Comparison of ENCODE assay signal across 5 cellular contexts in the genomic region with DNA sequence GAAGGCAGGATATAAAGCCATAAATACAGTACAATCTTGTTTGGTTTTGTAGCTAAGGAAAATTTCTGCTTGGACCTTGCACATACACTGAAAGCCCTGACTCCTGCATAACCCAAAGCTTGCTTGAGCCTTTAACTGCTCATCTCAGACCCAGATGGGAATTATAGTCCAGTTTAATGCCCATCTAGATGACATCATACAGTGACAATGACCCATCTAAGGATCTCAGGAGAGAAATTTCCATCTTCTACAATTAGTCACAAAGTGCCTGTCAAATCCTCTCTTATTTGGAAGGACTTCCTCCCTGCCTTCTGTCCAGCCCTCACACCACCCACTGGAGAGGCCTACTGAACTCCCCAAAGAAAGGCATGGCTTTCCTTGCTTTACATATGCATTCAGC.
"Had no signal": no experiment of that assay in that cellular context is flagged by ENCODE, and none has a peak within 500 bp of the region (broad histone marks: within the 10 kb centered on the region; RNA-seq: fewer than 3 reads in every experiment).

No MANE protein-coding gene starts in this region.

- H3K4me3 ChIP-seq: K562 had no signal

- FAIRE-seq: HTR-8/SVneo, K562 had no signal

- ATAC-seq: K562 had no signal

- H3K27ac ChIP-seq: HL-60 had no signal

- DNase-seq: IMR-90, KBM-7 had no signal
